In genomic region chr17:1829579-1830257, GRCh38 we compare ENCODE assay signal across 1 cellular context.
TF ChIP-seq lines count a peak whose summit lies in the region.

TSS of gene RPA1 (plus strand) at chr17:1830005. CDS start at chr17:1830094, 89 bp downstream.
TSS of gene SMYD4 (minus strand) at chr17:1829902. CDS start at chr17:1827994, 1,908 bp downstream.

TF ChIP-seq in HEK293, 187 proteins besides CTCF, POLR2A, EP300 and RAD21 (continued from another document):
- TF ChIP-seq, protein P1, sequence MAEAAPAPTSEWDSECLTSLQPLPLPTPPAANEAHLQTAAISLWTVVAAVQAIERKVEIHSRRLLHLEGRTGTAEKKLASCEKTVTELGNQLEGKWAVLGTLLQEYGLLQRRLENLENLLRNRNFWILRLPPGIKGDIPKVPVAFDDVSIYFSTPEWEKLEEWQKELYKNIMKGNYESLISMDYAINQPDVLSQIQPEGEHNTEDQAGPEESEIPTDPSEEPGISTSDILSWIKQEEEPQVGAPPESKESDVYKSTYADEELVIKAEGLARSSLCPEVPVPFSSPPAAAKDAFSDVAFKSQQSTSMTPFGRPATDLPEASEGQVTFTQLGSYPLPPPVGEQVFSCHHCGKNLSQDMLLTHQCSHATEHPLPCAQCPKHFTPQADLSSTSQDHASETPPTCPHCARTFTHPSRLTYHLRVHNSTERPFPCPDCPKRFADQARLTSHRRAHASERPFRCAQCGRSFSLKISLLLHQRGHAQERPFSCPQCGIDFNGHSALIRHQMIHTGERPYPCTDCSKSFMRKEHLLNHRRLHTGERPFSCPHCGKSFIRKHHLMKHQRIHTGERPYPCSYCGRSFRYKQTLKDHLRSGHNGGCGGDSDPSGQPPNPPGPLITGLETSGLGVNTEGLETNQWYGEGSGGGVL (tag by site-specific recombination; IDR thresholded peaks at IDR 0.05), result peak; percentile 50
- TF ChIP-seq ZFP41 (tag by site-specific recombination; IDR thresholded peaks at IDR 0.05; ENCODE audit: borderline replicate concordance) (no peak), ZNF266 (tag by site-specific recombination; IDR thresholded peaks at IDR 0.05; ENCODE audit: low read depth) (no peak), FEZF1 (tag by site-specific recombination; IDR thresholded peaks at IDR 0.05) (no peak), KLF7 (tag by site-specific recombination; IDR thresholded peaks at IDR 0.05; ENCODE audit: borderline replicate concordance) (no peak), KLF16 (tag by site-specific recombination; IDR thresholded peaks at IDR 0.05) (no peak), SP2 (tag by site-specific recombination; IDR thresholded peaks at IDR 0.05) (peak; percentile 70), ZNF239 (tag by site-specific recombination; IDR thresholded peaks at IDR 0.05) (no peak), ZBTB48 (tag by site-specific recombination; IDR thresholded peaks at IDR 0.05) (no peak), ZNF548 (tag by site-specific recombination; IDR thresholded peaks at IDR 0.05) (no peak)
- TF ChIP-seq, protein P2, sequence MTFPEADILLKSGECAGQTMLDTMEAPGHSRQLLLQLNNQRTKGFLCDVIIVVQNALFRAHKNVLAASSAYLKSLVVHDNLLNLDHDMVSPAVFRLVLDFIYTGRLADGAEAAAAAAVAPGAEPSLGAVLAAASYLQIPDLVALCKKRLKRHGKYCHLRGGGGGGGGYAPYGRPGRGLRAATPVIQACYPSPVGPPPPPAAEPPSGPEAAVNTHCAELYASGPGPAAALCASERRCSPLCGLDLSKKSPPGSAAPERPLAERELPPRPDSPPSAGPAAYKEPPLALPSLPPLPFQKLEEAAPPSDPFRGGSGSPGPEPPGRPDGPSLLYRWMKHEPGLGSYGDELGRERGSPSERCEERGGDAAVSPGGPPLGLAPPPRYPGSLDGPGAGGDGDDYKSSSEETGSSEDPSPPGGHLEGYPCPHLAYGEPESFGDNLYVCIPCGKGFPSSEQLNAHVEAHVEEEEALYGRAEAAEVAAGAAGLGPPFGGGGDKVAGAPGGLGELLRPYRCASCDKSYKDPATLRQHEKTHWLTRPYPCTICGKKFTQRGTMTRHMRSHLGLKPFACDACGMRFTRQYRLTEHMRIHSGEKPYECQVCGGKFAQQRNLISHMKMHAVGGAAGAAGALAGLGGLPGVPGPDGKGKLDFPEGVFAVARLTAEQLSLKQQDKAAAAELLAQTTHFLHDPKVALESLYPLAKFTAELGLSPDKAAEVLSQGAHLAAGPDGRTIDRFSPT (tag by site-specific recombination; IDR thresholded peaks at IDR 0.05), result no peak
- TF ChIP-seq, protein P3, sequence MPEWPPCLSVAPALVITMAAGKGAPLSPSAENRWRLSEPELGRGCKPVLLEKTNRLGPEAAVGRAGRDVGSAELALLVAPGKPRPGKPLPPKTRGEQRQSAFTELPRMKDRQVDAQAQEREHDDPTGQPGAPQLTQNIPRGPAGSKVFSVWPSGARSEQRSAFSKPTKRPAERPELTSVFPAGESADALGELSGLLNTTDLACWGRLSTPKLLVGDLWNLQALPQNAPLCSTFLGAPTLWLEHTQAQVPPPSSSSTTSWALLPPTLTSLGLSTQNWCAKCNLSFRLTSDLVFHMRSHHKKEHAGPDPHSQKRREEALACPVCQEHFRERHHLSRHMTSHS (tag by site-specific recombination; IDR thresholded peaks at IDR 0.05), result no peak
